In the genomic region with DNA sequence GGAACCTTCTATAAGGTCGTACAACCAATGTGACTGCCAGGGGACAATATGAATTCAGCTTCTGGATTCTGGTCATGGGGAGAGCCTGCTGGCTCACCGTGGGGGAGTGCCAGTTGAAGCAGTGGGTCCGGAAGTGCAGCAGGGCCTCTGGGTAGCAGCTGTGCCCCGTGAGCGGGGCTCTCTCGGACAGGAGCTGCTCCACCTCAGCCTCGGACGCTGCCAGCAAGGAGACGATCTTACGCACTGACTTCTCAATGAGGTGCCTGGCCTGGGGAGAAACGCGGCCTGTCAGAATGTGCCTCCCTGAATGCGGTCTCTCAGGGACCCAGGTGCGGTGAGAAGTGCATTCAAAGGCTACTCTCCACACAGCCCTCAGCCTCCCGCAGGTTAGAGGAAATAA, we compare ENCODE assay signal across 19 cellular contexts. TPM values are rescaled to one million over a fixed set of nuclear protein-coding genes. Genes with fewer than 3 reads are reported as not detected.
A peak's percentile ranks its signal among the peaks of the same experiment; 100 is the strongest.
DNase-seq lines count a peak whose midpoint lies in the region; ATAC-seq, FAIRE-seq and TF ChIP-seq lines count a peak whose summit lies in the region.
"Had no signal": no experiment of that assay in that cellular context is flagged by ENCODE, and none has a peak within 500 bp of the region (broad histone marks: within the 10 kb centered on the region; RNA-seq: fewer than 3 reads in every experiment).

No MANE protein-coding gene starts in this region.

- no peak overlapping the region for H2BK120ac ChIP-seq in mesenchymal stem cell (ENCODE audit: low read depth, low read length)

- POLR2A ChIA-PET in activated CD8-positive, alpha-beta T cell treated with anti-CD3 and anti-CD28 coated beads for 36 hours (lab: Charles Lee), result no interaction called here

- peak overlapping the region in 1 of 4 donors; percentile 32 for H3K4me3 Mint-ChIP-seq in IgD-negative memory B cell
- no peak overlapping the region for H3K4me3 Mint-ChIP-seq in activated CD8-positive, alpha-beta T cell treated with anti-CD3 and anti-CD28 coated beads for 36 hours
- H3K4me3 Mint-ChIP-seq: CD14-positive monocyte; CD4-positive, alpha-beta memory T cell had no signal

- DNase-seq in RWPE2 (ENCODE audit: low spot score) (peak; percentile 49), coronary artery (ENCODE audit: low spot score) (peak; percentile 59), mesenchymal stem cell (no peak), RCC 7860 (ENCODE audit: low spot score) (no peak), cerebellum (ENCODE audit: low spot score) (no peak), DMS 273 (lab: John Stamatoyannopoulos, UW; ENCODE audit: unreplicated experiment) (no peak)
- no peak for DNase-seq in activated CD8-positive, alpha-beta T cell treated with anti-CD3 and anti-CD28 coated beads for 36 hours
- DNase-seq: 8988T; CD4-positive, alpha-beta memory T cell; DMS53; DND-41; EL; GM23248 had no signal

- no peak overlapping the region for H3K9ac ChIP-seq in mesenchymal stem cell (ENCODE audit: low read length)
- H3K9ac ChIP-seq: BLaER1, GM23248 had no signal

- H4K91ac ChIP-seq in mesenchymal stem cell (ENCODE audit: low read length), result no peak overlapping the region

- no peak overlapping the region for H2AK5ac ChIP-seq in mesenchymal stem cell (ENCODE audit: low read length, severe bottlenecking)

- no peak for ATAC-seq in RWPE2 (ENCODE audit: low read depth)
- no peak for ATAC-seq in activated CD8-positive, alpha-beta T cell treated with anti-CD3 and anti-CD28 coated beads for 36 hours
- ATAC-seq: GM12878, HepG2 had no signal

- H3K36me3 Mint-ChIP-seq in IgD-negative memory B cell, result peaks cover 2% of the 10 kb centered on the region
- no peaks in the 10 kb centered on the region for H3K36me3 Mint-ChIP-seq in activated CD8-positive, alpha-beta T cell treated with anti-CD3 and anti-CD28 coated beads for 36 hours (ENCODE audit: low read depth)

- no peak overlapping the region for H3K14ac ChIP-seq in mesenchymal stem cell (ENCODE audit: low read length in 2 of 2)

- H3K27ac Mint-ChIP-seq in IgD-negative memory B cell, result peak overlapping the region in 2 of 3 donors; percentile 47 to 48
- H3K27ac Mint-ChIP-seq in activated CD8-positive, alpha-beta T cell treated with anti-CD3 and anti-CD28 coated beads for 36 hours, result no peak overlapping the region
- H3K27ac Mint-ChIP-seq: CD4-positive, alpha-beta memory T cell had no signal

- H3K18ac ChIP-seq in mesenchymal stem cell (ENCODE audit: low read depth in 1 of 2, low read length in 2 of 2), result no peak overlapping the region

- TF ChIP-seq CTCF in RWPE2 (IDR thresholded peaks at IDR 0.05; ENCODE audit: poor library complexity, severe bottlenecking), result no peak
- no peak for TF ChIP-seq CTCF in coronary artery (IDR thresholded peaks at IDR 0.05)
- TF ChIP-seq CTCF in activated CD8-positive, alpha-beta T cell treated with anti-CD3 and anti-CD28 coated beads for 36 hours (IDR thresholded peaks at IDR 0.05), result no peak

- CTCF ChIA-PET in activated CD8-positive, alpha-beta T cell treated with anti-CD3 and anti-CD28 coated beads for 36 hours (lab: Charles Lee), result interaction anchor here (0.9 to 9.3 kb wide), 2 partner anchors 75 to 356 kb away, joined by 3 to 100 read pairs; no protein-coding TSS in a partner anchor

- H3K36me3 ChIP-seq in RWPE2 (ENCODE audit: low read depth) (peaks cover 9% of the 10 kb centered on the region; the same call in 1 of the 2 replicates), mesenchymal stem cell (ENCODE audit: control insufficient read depth in 1 of 2, insufficient read depth in 2 of 2, low read depth in 1 of 2, low read length in 2 of 2) (peaks cover 32 to 42% of the 10 kb centered on the region in 2 experiments)
- H3K36me3 ChIP-seq: HAP-1 had no signal

- no peaks in the 10 kb centered on the region for H3K79me1 ChIP-seq in mesenchymal stem cell (replicated peaks; ENCODE audit: low read length, poor library complexity, severe bottlenecking)

- H2BK12ac ChIP-seq in mesenchymal stem cell (ENCODE audit: low read length in 2 of 2), result no peak overlapping the region

- H3K4me3 ChIP-seq in RWPE2 (ENCODE audit: severe bottlenecking), result no peak overlapping the region
- no peak overlapping the region for H3K4me3 ChIP-seq in coronary artery
- no peak overlapping the region for H3K4me3 ChIP-seq in mesenchymal stem cell (ENCODE audit: insufficient read depth in 1 of 2, low read depth in 1 of 2, low read length in 2 of 2)
- H3K4me3 ChIP-seq: BLaER1, GM12878, GM23248, HAP-1 had no signal

- no peak overlapping the region for H2BK5ac ChIP-seq in mesenchymal stem cell (ENCODE audit: low read depth, low read length, poor library complexity, severe bottlenecking)

- peaks cover 7% of the 10 kb centered on the region for H3K4me1 ChIP-seq in RWPE2 (ENCODE audit: insufficient read depth, poor library complexity, severe bottlenecking)
- H3K4me1 ChIP-seq in mesenchymal stem cell (ENCODE audit: control insufficient read depth, insufficient read depth, low read depth, low read length), result peaks cover 2% of the 10 kb centered on the region
- H3K4me1 ChIP-seq: HAP-1 had no signal

- intact Hi-C loops in activated CD8-positive, alpha-beta T cell treated with anti-CD3 and anti-CD28 coated beads for 36 hours (cut with micrococcal nuclease), result no loop called here

- 97% methylated on average over 15 of the region's 15 CpGs for WGBS in mesenchymal stem cell

- H3K27ac ChIP-seq in RWPE2 (ENCODE audit: poor library complexity, severe bottlenecking) (no peak overlapping the region), coronary artery (peak overlapping the region in 1 of 2 donors; percentile 35), mesenchymal stem cell (ENCODE audit: low read length, poor library complexity, severe bottlenecking) (no peak overlapping the region)
- H3K27ac ChIP-seq: BLaER1, GM23248 had no signal

- H3K23ac ChIP-seq in mesenchymal stem cell (ENCODE audit: low read length in 2 of 2), result no peak overlapping the region

- H3K27me3 ChIP-seq in RWPE2 (ENCODE audit: insufficient read depth, poor library complexity, severe bottlenecking) (no peaks in the 10 kb centered on the region), mesenchymal stem cell (ENCODE audit: control insufficient read depth in 1 of 2, insufficient read depth in 1 of 2, low read length in 2 of 2) (no peaks in the 10 kb centered on the region)
- H3K27me3 ChIP-seq: BLaER1 had no signal

- FAIRE-seq in RCC 7860 (lab: Jason Lieb, UNC), result no peak
- FAIRE-seq: GM12878, HepG2 had no signal

- no peak overlapping the region for H2AFZ ChIP-seq in mesenchymal stem cell (ENCODE audit: low read depth, low read length)
- H2AFZ ChIP-seq: GM23248 had no signal

- H4K8ac ChIP-seq in mesenchymal stem cell (ENCODE audit: low read length), result no peak overlapping the region

- peak overlapping the region; percentile 16 for H3K4me2 ChIP-seq in mesenchymal stem cell (ENCODE audit: low read length, poor library complexity, severe bottlenecking)
- H3K4me2 ChIP-seq: BLaER1 had no signal

- peaks cover 30 to 33% (median 30%) of the 10 kb centered on the region in 3 donors for H3K4me1 Mint-ChIP-seq in IgD-negative memory B cell
- H3K4me1 Mint-ChIP-seq in activated CD8-positive, alpha-beta T cell treated with anti-CD3 and anti-CD28 coated beads for 36 hours (ENCODE audit: low read depth), result peaks cover 3% of the 10 kb centered on the region
- H3K4me1 Mint-ChIP-seq: CD4-positive, alpha-beta memory T cell had no signal

- H3K4ac ChIP-seq in mesenchymal stem cell (ENCODE audit: low read depth in 1 of 2, low read length in 2 of 2), result no peak overlapping the region

- H3K27me3 Mint-ChIP-seq in IgD-negative memory B cell, result no peaks in the 10 kb centered on the region
- no peaks in the 10 kb centered on the region for H3K27me3 Mint-ChIP-seq in activated CD8-positive, alpha-beta T cell treated with anti-CD3 and anti-CD28 coated beads for 36 hours

- H3K9me3 ChIP-seq in RWPE2 (ENCODE audit: severe bottlenecking) (no peaks in the 10 kb centered on the region), mesenchymal stem cell (ENCODE audit: control insufficient read depth, low read length) (no peaks in the 10 kb centered on the region)
- H3K9me3 ChIP-seq: BLaER1, HAP-1 had no signal

- H2BK15ac ChIP-seq in mesenchymal stem cell (ENCODE audit: low read depth, poor library complexity, severe bottlenecking), result no peak overlapping the region

- H3K9me3 Mint-ChIP-seq in IgD-negative memory B cell, result no peaks in the 10 kb centered on the region
- H3K9me3 Mint-ChIP-seq in activated CD8-positive, alpha-beta T cell treated with anti-CD3 and anti-CD28 coated beads for 36 hours, result no peaks in the 10 kb centered on the region
- H3K9me3 Mint-ChIP-seq: CD4-positive, alpha-beta memory T cell had no signal

RNA-seq across cellular contexts. Expression of a gene that starts 42.0 kb away (rescaled TPM):
- 25.1 TPM for polyA plus RNA-seq in IgD-negative memory B cell
- 83.7 TPM for polyA plus RNA-seq in mesenchymal stem cell (2013, experiment 1 of 2)
- polyA plus RNA-seq in mesenchymal stem cell (2013, experiment 2 of 2), result 86.4 TPM
- total RNA-seq in activated CD8-positive, alpha-beta T cell treated with anti-CD3 and anti-CD28 coated beads for 36 hours, result 1 to 10 TPM; 2.1 to 2.3 TPM
- total RNA-seq in cerebellum, result 24.5 TPM

Comparison
In these comparisons a context has a peak if more than half of its experiments do, and no peak if none do; other contexts are left out.
1. DNase-seq: peak in RWPE2 (single experiment) and coronary artery (single experiment); none in mesenchymal stem cell (single experiment), activated CD8-positive, alpha-beta T cell treated with anti-CD3 and anti-CD28 coated beads for 36 hours (single experiment), RCC 7860 (single experiment), cerebellum (single experiment) and DMS 273 (single experiment).